Comparison of ENCODE assay signal across 8 cellular contexts in genomic region chr9:129138476-129139232, GRCh38. TPM values are rescaled to one million over a fixed set of nuclear protein-coding genes. Genes with fewer than 3 reads are reported as not detected.
DNase-seq lines count a peak whose midpoint lies in the region; ATAC-seq and TF ChIP-seq lines count a peak whose summit lies in the region.

No MANE protein-coding gene starts in this region.

- no peaks in the 10 kb centered on the region for H3K27me3 Mint-ChIP-seq in natural killer cell (ENCODE audit: low read depth in 2 of 2)

- no peaks in the 10 kb centered on the region for H3K9me3 ChIP-seq in Peyer's patch

- peaks cover 14 to 39% of the 10 kb centered on the region in 2 donors for H3K4me1 Mint-ChIP-seq in natural killer cell

- peak overlapping the region; percentile 91 to 93 for H3K27ac Mint-ChIP-seq in natural killer cell

- peaks cover 0 to 50% (median 0%) of the 10 kb centered on the region in 3 donors for H3K36me3 ChIP-seq in Peyer's patch

- ATAC-seq in esophagus mucosa (peak; percentile 3), natural killer cell (peak in 1 of 3 donors; percentile 2), GM19035 (IDR thresholded peaks at IDR 0.05; ENCODE audit: unreplicated experiment) (no peak), HG03520 (IDR thresholded peaks at IDR 0.05; ENCODE audit: unreplicated experiment) (no peak)

- H3K4me3 ChIP-seq in AG09309 (ENCODE audit: control insufficient read depth, low read depth, low read length) (no peak overlapping the region; the same call in 1 of the 2 replicates), Peyer's patch (no peak overlapping the region)

- no peak for TF ChIP-seq POLR2A in Peyer's patch (IDR thresholded peaks at IDR 0.05)

- no peaks in the 10 kb centered on the region for H3K27me3 ChIP-seq in Peyer's patch

- H3K4me3 Mint-ChIP-seq in natural killer cell, result no peak overlapping the region

- intact Hi-C loops in natural killer cell (cut with micrococcal nuclease), result loop anchor here (1.0 kb wide), 1 partner anchor 488 kb away; the partner anchor contains the start of gene NTMT1

- no peak for TF ChIP-seq CTCF in AG09309 (IDR thresholded peaks at IDR 0.05; ENCODE audit: control insufficient read depth, insufficient read depth, low read depth, low read length, missing control alignments)
- TF ChIP-seq CTCF in Peyer's patch (IDR thresholded peaks at IDR 0.05), result no peak
- no peak for TF ChIP-seq CTCF in natural killer cell (IDR thresholded peaks at IDR 0.05)

- peaks cover 7 to 58% (median 35%) of the 10 kb centered on the region in 4 donors for H3K4me1 ChIP-seq in Peyer's patch

- no peaks in the 10 kb centered on the region for H3K9me3 Mint-ChIP-seq in natural killer cell

- H3K36me3 Mint-ChIP-seq in natural killer cell, result no peaks in the 10 kb centered on the region

- H3K27ac ChIP-seq in Peyer's patch, result peak overlapping the region; percentile 86 to 100 (median 97)

- DNase-seq in AG09309 (ENCODE audit: low read depth) (peak; percentile 42), Peyer's patch (peak in 2 of 3 donors; percentile 58 to 60), natural killer cell (no peak), foreskin melanocyte (no peak)
- DNase-seq in activated CD4-positive, CD25-positive, alpha-beta regulatory T cell (lab: John Stamatoyannopoulos, UW), result no peak

RNA-seq across cellular contexts. Expression of gene PTPA, which starts 27.4 kb away (rescaled TPM):
- total RNA-seq in Peyer's patch (10 to 100 TPM; 48.7 to 65.7 (median 51.9) TPM), esophagus mucosa (121 TPM), natural killer cell (10 to 100 TPM; 63.2 to 69.4 (median 64.9) TPM)

RNA-seq across cellular contexts. Expression of gene CRAT, which starts 28.1 kb away (rescaled TPM):
- total RNA-seq in Peyer's patch, result 100 to 1,000 TPM in 3 of 4 donors, 10 to 100 TPM in 1; 50.3 to 220 (median 146) TPM
- total RNA-seq in esophagus mucosa, result 33.4 TPM
- 10 to 100 TPM; 13.5 to 13.8 (median 13.8) TPM for total RNA-seq in natural killer cell

RNA-seq across cellular contexts. Expression of gene IER5L, which starts 39.4 kb away (rescaled TPM):
- 1 to 10 TPM; 2.3 to 2.9 (median 2.6) TPM for total RNA-seq in Peyer's patch
- total RNA-seq in esophagus mucosa, result 8.1 TPM
- 1 to 10 TPM; 1.4 to 3.9 (median 2.8) TPM for total RNA-seq in natural killer cell

RNA-seq across cellular contexts. Expression of gene DOLPP1, which starts 57.7 kb away (rescaled TPM):
- total RNA-seq in Peyer's patch, result 10 to 100 TPM in 3 of 4 donors, not detected in 1; 37.6 to 53.9 (median 46.1) TPM
- total RNA-seq in esophagus mucosa, result 14.7 TPM
- 10 to 100 TPM in 1 of 3 donors, 1 to 10 TPM in 2; 7.5 to 11.6 (median 7.8) TPM for total RNA-seq in natural killer cell

Comparison
In these comparisons a context has a peak if more than half of its experiments do, and no peak if none do; other contexts are left out.
1. DNase-seq: peak in AG09309 (single experiment) and Peyer's patch (2 of 3); none in natural killer cell (single experiment), activated CD4-positive, CD25-positive, alpha-beta regulatory T cell (0 of 4) and foreskin melanocyte (single experiment).